In genomic region chr20:17646901-17647301, GRCh38 we compare ENCODE assay signal across 12 cellular contexts. TPM values are rescaled to one million over a fixed set of nuclear protein-coding genes. Genes with fewer than 3 reads are reported as not detected.
DNase-seq lines count a peak whose midpoint lies in the region; ATAC-seq lines count a peak whose summit lies in the region.
"Had no signal": no experiment of that assay in that cellular context is flagged by ENCODE, and none has a peak within 500 bp of the region (broad histone marks: within the 10 kb centered on the region; RNA-seq: fewer than 3 reads in every experiment).

No MANE protein-coding gene starts in this region.

- POLR2A ChIA-PET in naive thymus-derived CD4-positive, alpha-beta T cell (lab: Charles Lee), result no interaction called here

- H3K36me3 ChIP-seq in stomach smooth muscle (ENCODE audit: control insufficient read depth in 2 of 2, insufficient read depth in 2 of 2, low read length in 2 of 2), result peaks cover 0 to 7% of the 10 kb centered on the region in 2 donors
- peaks cover 0 to 10% (median 0%) of the 10 kb centered on the region in 3 experiments for H3K36me3 ChIP-seq in naive thymus-derived CD4-positive, alpha-beta T cell (ENCODE audit: control insufficient read depth in 2 of 3, insufficient read depth in 3 of 3, low read length in 3 of 3)

- peaks cover 4 to 15% (median 8%) of the 10 kb centered on the region in 7 donors for H3K4me1 Mint-ChIP-seq in naive thymus-derived CD4-positive, alpha-beta T cell

- peak overlapping the region in 1 of 9 donors; percentile 65 for H3K27ac Mint-ChIP-seq in naive thymus-derived CD4-positive, alpha-beta T cell
- H3K27ac Mint-ChIP-seq: activated naive CD8-positive, alpha-beta T cell treated with anti-CD3 and anti-CD28 coated beads, Interleukin-2, amount 10 ng/mL, durations not matched to agents 7 days and 5 days had no signal

- CTCF ChIA-PET in naive thymus-derived CD4-positive, alpha-beta T cell (lab: Charles Lee), result interaction anchor here (0.7 kb wide), 1 partner anchor 81 kb away, joined by 3 read pairs; no protein-coding TSS in a partner anchor

- peak overlapping the region in 1 of 10 donors; percentile 37 for H3K4me3 Mint-ChIP-seq in naive thymus-derived CD4-positive, alpha-beta T cell
- H3K4me3 Mint-ChIP-seq: activated naive CD8-positive, alpha-beta T cell treated with anti-CD3 and anti-CD28 coated beads, Interleukin-2, amount 10 ng/mL, durations not matched to agents 7 days and 5 days had no signal

- peak in 1 of 2 donors; percentile 2 for ATAC-seq in left cardiac atrium
- no peak for ATAC-seq in naive thymus-derived CD4-positive, alpha-beta T cell
- ATAC-seq in HG02588 (IDR thresholded peaks at IDR 0.05; ENCODE audit: unreplicated experiment), result no peak
- ATAC-seq: K562 had no signal

- no peak overlapping the region for H3K4me3 ChIP-seq in stomach smooth muscle (ENCODE audit: low read length in 2 of 2)
- no peak overlapping the region for H3K4me3 ChIP-seq in naive thymus-derived CD4-positive, alpha-beta T cell (ENCODE audit: low read length)
- H3K4me3 ChIP-seq: K562, Peyer's patch had no signal

- peaks cover 89% of the 10 kb centered on the region for H3K4me1 ChIP-seq in stomach smooth muscle (ENCODE audit: control insufficient read depth, insufficient read depth, low read length)
- no peaks in the 10 kb centered on the region for H3K4me1 ChIP-seq in naive thymus-derived CD4-positive, alpha-beta T cell (ENCODE audit: control insufficient read depth in 2 of 2, insufficient read depth in 2 of 2, low read length in 2 of 2)

- intact Hi-C loops in left cardiac atrium (cut with DNase I), result no loop called here
- intact Hi-C loops in naive thymus-derived CD4-positive, alpha-beta T cell (cut with micrococcal nuclease), result no loop called here

- H3K27me3 ChIP-seq in stomach smooth muscle (ENCODE audit: control insufficient read depth in 1 of 2, insufficient read depth in 2 of 2, low read length in 2 of 2), result no peaks in the 10 kb centered on the region
- H3K27me3 ChIP-seq in naive thymus-derived CD4-positive, alpha-beta T cell (ENCODE audit: control insufficient read depth in 2 of 2, insufficient read depth in 2 of 2, low read length in 2 of 2), result no peaks in the 10 kb centered on the region
- H3K27me3 ChIP-seq: Peyer's patch had no signal

- no peaks in the 10 kb centered on the region for H3K9me3 Mint-ChIP-seq in naive thymus-derived CD4-positive, alpha-beta T cell
- H3K9me3 Mint-ChIP-seq: activated naive CD8-positive, alpha-beta T cell treated with anti-CD3 and anti-CD28 coated beads, Interleukin-2, amount 10 ng/mL, durations not matched to agents 7 days and 5 days had no signal

- no peak overlapping the region for H3K9ac ChIP-seq in stomach smooth muscle (ENCODE audit: low read length in 2 of 2)

- H3K27ac ChIP-seq in stomach smooth muscle (ENCODE audit: low read length), result peak overlapping the region; percentile 37
- no peak overlapping the region for H3K27ac ChIP-seq in naive thymus-derived CD4-positive, alpha-beta T cell (ENCODE audit: low read depth, low read length)

- H3K36me3 Mint-ChIP-seq in naive thymus-derived CD4-positive, alpha-beta T cell, result peaks cover 0 to 4% (median 0%) of the 10 kb centered on the region in 5 donors
- H3K36me3 Mint-ChIP-seq: activated naive CD8-positive, alpha-beta T cell treated with anti-CD3 and anti-CD28 coated beads, Interleukin-2, amount 10 ng/mL, durations not matched to agents 7 days and 5 days had no signal

- no peaks in the 10 kb centered on the region for H3K27me3 Mint-ChIP-seq in naive thymus-derived CD4-positive, alpha-beta T cell
- H3K27me3 Mint-ChIP-seq: activated naive CD8-positive, alpha-beta T cell treated with anti-CD3 and anti-CD28 coated beads, Interleukin-2, amount 10 ng/mL, durations not matched to agents 7 days and 5 days had no signal

- H3K9me3 ChIP-seq in stomach smooth muscle (ENCODE audit: control insufficient read depth in 2 of 2, low read length in 2 of 2), result no peaks in the 10 kb centered on the region
- no peaks in the 10 kb centered on the region for H3K9me3 ChIP-seq in naive thymus-derived CD4-positive, alpha-beta T cell (ENCODE audit: control insufficient read depth in 2 of 3, low read length in 3 of 3)
- H3K9me3 ChIP-seq: Peyer's patch had no signal

- DNase-seq in NCI-H2081 (lab: John Stamatoyannopoulos, UW) (peak; percentile 28 to 76), NCI-H2081 treated with DMSO at 0.1 percent for 48 hours (lab: John Stamatoyannopoulos, UW) (no peak), NCI-H82 treated with DMSO at 0.1 percent for 48 hours (lab: John Stamatoyannopoulos, UW; ENCODE audit: unreplicated experiment) (peak; percentile 48), left cardiac atrium (peak; percentile 21)
- no peak for DNase-seq in naive thymus-derived CD4-positive, alpha-beta T cell
- no peak for DNase-seq in stimulated activated naive CD4-positive, alpha-beta T cell treated with Interleukin-2 at 50 U/mL for 16 hours (lab: John Stamatoyannopoulos, UW)
- DNase-seq: effector CD4-positive, alpha-beta T cell had no signal

RNA-seq across cellular contexts. Expression of gene RRBP1, which starts 35.1 kb away (rescaled TPM):
- 100 to 1,000 TPM in 1 of 2 donors, 10 to 100 TPM in 1; 68.6 to 127 TPM for total RNA-seq in left cardiac atrium
- total RNA-seq in naive thymus-derived CD4-positive, alpha-beta T cell, result 10 to 100 TPM; 27.8 to 73.9 (median 29.1) TPM
- 10 to 100 TPM in 1 of 2 donors, 1 to 10 TPM in 1; 4.1 to 11.1 TPM for polyA plus RNA-seq in naive thymus-derived CD4-positive, alpha-beta T cell

RNA-seq across cellular contexts. Expression of gene BANF2, which starts 52.9 kb away (rescaled TPM):
- not detected for total RNA-seq in left cardiac atrium
- not detected for total RNA-seq in naive thymus-derived CD4-positive, alpha-beta T cell
- not detected for polyA plus RNA-seq in naive thymus-derived CD4-positive, alpha-beta T cell
- total RNA-seq: activated naive CD8-positive, alpha-beta T cell treated with anti-CD3 and anti-CD28 coated beads, Interleukin-2, amount 10 ng/mL, durations not matched to agents 7 days and 5 days; K562; Peyer's patch had no signal
- polyA plus RNA-seq: K562 had no signal

Comparison
In these comparisons a context has a peak if more than half of its experiments do, and no peak if none do; other contexts are left out.
1. DNase-seq: peak in NCI-H2081 (2 of 2), NCI-H82 treated with DMSO at 0.1 percent for 48 hours (single experiment) and left cardiac atrium (single experiment); none in NCI-H2081 treated with DMSO at 0.1 percent for 48 hours (single experiment), naive thymus-derived CD4-positive, alpha-beta T cell (0 of 9) and stimulated activated naive CD4-positive, alpha-beta T cell treated with Interleukin-2 at 50 U/mL for 16 hours (single experiment).